In the genomic region with DNA sequence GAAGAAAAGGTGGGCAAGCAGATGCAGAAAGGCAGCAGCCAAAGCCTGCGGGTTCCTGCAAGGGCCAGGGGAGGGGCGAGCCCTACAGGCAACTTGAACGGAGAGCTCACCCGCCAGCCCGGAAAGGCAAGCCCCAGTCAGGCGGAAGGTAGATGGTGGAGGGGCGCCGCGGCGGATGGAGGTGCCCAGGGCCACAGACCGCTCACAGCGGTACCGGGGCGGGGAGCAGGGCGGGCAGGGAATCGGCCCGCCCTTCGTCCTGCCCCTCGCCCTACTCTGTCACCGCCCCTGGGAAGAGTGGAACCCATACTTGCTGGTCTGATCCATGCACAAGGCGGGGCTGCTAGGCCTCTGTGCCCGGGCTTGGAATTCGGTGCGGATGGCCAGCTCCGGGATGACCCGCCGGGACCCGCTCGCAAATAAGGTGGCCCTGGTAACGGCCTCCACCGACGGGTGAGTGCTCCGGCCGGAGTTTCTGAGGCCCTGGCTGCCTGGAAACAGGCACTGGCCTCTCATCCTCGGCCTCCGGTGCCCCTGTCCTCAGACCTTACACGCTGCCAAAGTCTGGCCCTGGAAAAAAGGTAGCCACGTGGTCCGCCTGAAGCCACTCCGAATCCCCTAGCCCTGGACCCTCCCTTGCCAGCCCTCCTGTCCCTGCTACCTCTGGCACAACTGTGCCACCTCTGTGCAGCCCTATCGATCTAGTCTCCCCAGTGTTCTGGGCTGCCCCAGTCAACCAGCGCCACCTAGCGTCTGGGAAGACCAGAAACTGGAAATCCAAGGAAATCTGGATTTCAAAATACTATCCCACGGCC, we compare ENCODE assay signal across 8 cellular contexts. TPM values are rescaled to one million over a fixed set of nuclear protein-coding genes. Genes with fewer than 3 reads are reported as not detected.
DNase-seq lines count a peak whose midpoint lies in the region; ATAC-seq and TF ChIP-seq lines count a peak whose summit lies in the region.

A gene (plus strand): TSS at position 307 of the 815 bp plus-strand sequence. CDS start 19 bp downstream, at position 326.

- CTCF ChIA-PET in HEK293T (lab: Yijun Ruan, JAX), result interaction anchor here (0.8 to 1.6 kb wide), 3 partner anchors 55 to 312 kb away, joined by 3 read pairs; no protein-coding TSS in a partner anchor
- CTCF ChIA-PET in activated naive CD4-positive, alpha-beta T cell treated with anti-CD3 and anti-CD28 coated beads for 36 hours (lab: Charles Lee), result interaction anchor here (0.6 to 1.1 kb wide), 7 partner anchors 22 to 365 kb away, joined by 3 to 4 read pairs (median 3); no protein-coding TSS in a partner anchor

- H3K27ac Mint-ChIP-seq in activated naive CD4-positive, alpha-beta T cell treated with anti-CD3 and anti-CD28 coated beads for 36 hours, result peak within 1 kb of the TSS; percentile 94

- no peaks in the 10 kb centered on the region for H3K27me3 ChIP-seq in GM06990 (replicated peaks; ENCODE audit: control insufficient read depth, insufficient read depth, low read length)

- H3K36me3 Mint-ChIP-seq in activated naive CD4-positive, alpha-beta T cell treated with anti-CD3 and anti-CD28 coated beads for 36 hours (ENCODE audit: low read depth), result peaks cover 11% of the 10 kb centered on the region

- TF ChIP-seq CTCF in GM06990 (IDR thresholded peaks at IDR 0.05; ENCODE audit: insufficient read depth, low read length, poor library complexity, severe bottlenecking) (peak; percentile 95), omental fat pad (IDR thresholded peaks at IDR 0.05) (peak in 1 of 3 donors; percentile 13)

- peak within 1 kb of the TSS; percentile 95 for H3K4me3 ChIP-seq in GM06990 (replicated peaks; ENCODE audit: low read depth, low read length)

- no peaks in the 10 kb centered on the region for H3K36me3 ChIP-seq in GM06990 (ENCODE audit: control insufficient read depth, insufficient read depth, low read length)

- peaks cover 22% of the 10 kb centered on the region for H3K4me1 Mint-ChIP-seq in activated naive CD4-positive, alpha-beta T cell treated with anti-CD3 and anti-CD28 coated beads for 36 hours (ENCODE audit: low read depth)

- DNase-seq in GM06990 (ENCODE audit: extremely low read depth, insufficient read length) (peak; percentile 87), HEK293T (ENCODE audit: extremely low spot score) (peak; percentile 76), MV-4-11 (lab: John Stamatoyannopoulos, UW) (peak; percentile 62), SK-N-DZ (ENCODE audit: low spot score) (peak; percentile 86), germinal center (ENCODE audit: low spot score) (peak; percentile 72), omental fat pad (ENCODE audit: low spot score) (peak; percentile 70)
- DNase-seq in activated naive CD4-positive, alpha-beta T cell treated with anti-CD3 and anti-CD28 coated beads for 36 hours, result peak; percentile 87

- H3K9me3 Mint-ChIP-seq in activated naive CD4-positive, alpha-beta T cell treated with anti-CD3 and anti-CD28 coated beads for 36 hours, result peaks cover 3% of the 10 kb centered on the region

- H3K27me3 Mint-ChIP-seq in activated naive CD4-positive, alpha-beta T cell treated with anti-CD3 and anti-CD28 coated beads for 36 hours (ENCODE audit: low read depth), result no peaks in the 10 kb centered on the region

- intact Hi-C loops in activated naive CD4-positive, alpha-beta T cell treated with anti-CD3 and anti-CD28 coated beads for 36 hours (cut with micrococcal nuclease), result loop anchor here (1.0 to 10.0 kb wide), 7 partner anchors 23 to 489 kb away; a partner anchor contains a TSS

- POLR2A ChIA-PET in HEK293T (lab: Yijun Ruan, JAX), result interaction anchor here (0.6 kb wide), 1 partner anchor 717 kb away, joined by 3 read pairs; no protein-coding TSS in a partner anchor

- H3K4me3 Mint-ChIP-seq in activated naive CD4-positive, alpha-beta T cell treated with anti-CD3 and anti-CD28 coated beads for 36 hours, result peak within 1 kb of the TSS; percentile 99

- ATAC-seq in omental fat pad (ENCODE audit: low FRiP score), result peak; percentile 98

- H3K27ac ChIP-seq in temporal lobe (ENCODE audit: low read depth, low read length), result peak within 1 kb of the TSS; percentile 87

TF ChIP-seq in HEK293T, 16 proteins besides CTCF, POLR2A, EP300 and RAD21:
- TF ChIP-seq LEF1 (IDR thresholded peaks at IDR 0.05; ENCODE audit: borderline replicate concordance) (no peak), FOXK2 (IDR thresholded peaks at IDR 0.05) (no peak), NFRKB (IDR thresholded peaks at IDR 0.05) (no peak), TARDBP (IDR thresholded peaks at IDR 0.05) (no peak), FOXM1 (IDR thresholded peaks at IDR 0.05; ENCODE audit: borderline replicate concordance) (no peak), SP1 (IDR thresholded peaks at IDR 0.05) (no peak), BHLHE40 (IDR thresholded peaks at IDR 0.05; ENCODE audit: borderline replicate concordance) (no peak), FOXA1 (IDR thresholded peaks at IDR 0.05) (no peak), SUZ12 (IDR thresholded peaks at IDR 0.05) (no peak), ELF4 (IDR thresholded peaks at IDR 0.05) (no peak), ZNF384 (IDR thresholded peaks at IDR 0.05) (no peak), CTBP1 (IDR thresholded peaks at IDR 0.05; ENCODE audit: borderline replicate concordance) (no peak), HDGF (IDR thresholded peaks at IDR 0.05; ENCODE audit: borderline replicate concordance) (no peak), ARNT (IDR thresholded peaks at IDR 0.05) (no peak), L3MBTL2 (conservative IDR thresholded peaks at IDR 0.05) (no peak; the same call in 1 of the 2 replicates)
- TF ChIP-seq, protein P1, sequence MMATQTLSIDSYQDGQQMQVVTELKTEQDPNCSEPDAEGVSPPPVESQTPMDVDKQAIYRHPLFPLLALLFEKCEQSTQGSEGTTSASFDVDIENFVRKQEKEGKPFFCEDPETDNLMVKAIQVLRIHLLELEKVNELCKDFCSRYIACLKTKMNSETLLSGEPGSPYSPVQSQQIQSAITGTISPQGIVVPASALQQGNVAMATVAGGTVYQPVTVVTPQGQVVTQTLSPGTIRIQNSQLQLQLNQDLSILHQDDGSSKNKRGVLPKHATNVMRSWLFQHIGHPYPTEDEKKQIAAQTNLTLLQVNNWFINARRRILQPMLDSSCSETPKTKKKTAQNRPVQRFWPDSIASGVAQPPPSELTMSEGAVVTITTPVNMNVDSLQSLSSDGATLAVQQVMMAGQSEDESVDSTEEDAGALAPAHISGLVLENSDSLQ (IDR thresholded peaks at IDR 0.05), result no peak

RNA-seq across cellular contexts. Expression of the gene that starts here (rescaled TPM):
- polyA plus RNA-seq in SK-N-DZ (2014; cell fraction: cytosol; rRNA removed), result 10.4 and 10.7 TPM in 2 replicates
- polyA plus RNA-seq in SK-N-DZ (2014; cell fraction: nucleus; rRNA removed), result 2.7 and 5.5 TPM in 2 replicates
- total RNA-seq in activated naive CD4-positive, alpha-beta T cell treated with anti-CD3 and anti-CD28 coated beads for 36 hours, result 10 to 100 TPM; 22.8 to 24.0 TPM
- 10 to 100 TPM; 29.8 to 57.0 (median 48.0) TPM for total RNA-seq in omental fat pad
- total RNA-seq in temporal lobe, result 5.7 TPM

Comparison
In these comparisons a context has a peak if more than half of its experiments do, and no peak if none do; other contexts are left out.
1. Peak in every context shown above with its lines: DNase-seq, ATAC-seq, H3K4me3 ChIP-seq and H3K27ac ChIP-seq.